1 cellular context compared by ENCODE assay signal in the genomic region with DNA sequence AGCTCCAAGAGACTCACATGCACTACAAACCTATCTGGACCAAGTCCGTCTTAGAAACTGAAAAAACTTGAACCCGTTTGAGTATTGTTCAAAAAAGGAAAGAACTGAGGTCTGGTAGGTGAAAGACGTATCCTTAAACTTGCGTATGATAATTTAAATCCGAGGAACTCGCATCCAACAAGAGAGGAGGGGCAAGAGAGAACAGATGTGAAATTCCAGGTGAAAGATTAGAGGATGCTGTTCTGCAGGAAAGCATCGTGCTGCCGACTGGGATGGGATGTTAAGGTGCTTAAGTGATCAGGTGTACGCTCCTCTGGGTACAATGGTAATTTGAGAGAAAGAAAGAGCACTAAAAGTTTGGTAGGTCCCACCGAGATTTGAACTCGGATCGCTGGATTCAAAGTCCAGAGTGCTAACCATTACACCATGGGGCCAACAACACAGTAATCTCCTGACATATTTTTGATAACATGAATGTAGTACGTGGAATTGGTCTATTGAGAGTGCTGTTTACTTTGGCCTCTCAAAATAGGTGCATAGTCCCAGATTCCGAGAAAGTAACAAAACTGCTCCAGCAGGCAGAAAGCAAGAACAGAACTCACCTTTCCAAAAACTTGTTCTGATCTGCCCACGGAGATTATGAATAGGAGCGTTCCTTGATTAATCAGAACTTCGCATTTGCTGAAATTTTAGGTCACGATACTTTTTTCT.
TF ChIP-seq lines count a peak whose summit lies in the region.

No MANE protein-coding gene starts in this region.

TF ChIP-seq in SK-N-SH, 30 proteins besides CTCF, POLR2A, EP300 and RAD21 (continued from another document):
- TF ChIP-seq, protein P1, sequence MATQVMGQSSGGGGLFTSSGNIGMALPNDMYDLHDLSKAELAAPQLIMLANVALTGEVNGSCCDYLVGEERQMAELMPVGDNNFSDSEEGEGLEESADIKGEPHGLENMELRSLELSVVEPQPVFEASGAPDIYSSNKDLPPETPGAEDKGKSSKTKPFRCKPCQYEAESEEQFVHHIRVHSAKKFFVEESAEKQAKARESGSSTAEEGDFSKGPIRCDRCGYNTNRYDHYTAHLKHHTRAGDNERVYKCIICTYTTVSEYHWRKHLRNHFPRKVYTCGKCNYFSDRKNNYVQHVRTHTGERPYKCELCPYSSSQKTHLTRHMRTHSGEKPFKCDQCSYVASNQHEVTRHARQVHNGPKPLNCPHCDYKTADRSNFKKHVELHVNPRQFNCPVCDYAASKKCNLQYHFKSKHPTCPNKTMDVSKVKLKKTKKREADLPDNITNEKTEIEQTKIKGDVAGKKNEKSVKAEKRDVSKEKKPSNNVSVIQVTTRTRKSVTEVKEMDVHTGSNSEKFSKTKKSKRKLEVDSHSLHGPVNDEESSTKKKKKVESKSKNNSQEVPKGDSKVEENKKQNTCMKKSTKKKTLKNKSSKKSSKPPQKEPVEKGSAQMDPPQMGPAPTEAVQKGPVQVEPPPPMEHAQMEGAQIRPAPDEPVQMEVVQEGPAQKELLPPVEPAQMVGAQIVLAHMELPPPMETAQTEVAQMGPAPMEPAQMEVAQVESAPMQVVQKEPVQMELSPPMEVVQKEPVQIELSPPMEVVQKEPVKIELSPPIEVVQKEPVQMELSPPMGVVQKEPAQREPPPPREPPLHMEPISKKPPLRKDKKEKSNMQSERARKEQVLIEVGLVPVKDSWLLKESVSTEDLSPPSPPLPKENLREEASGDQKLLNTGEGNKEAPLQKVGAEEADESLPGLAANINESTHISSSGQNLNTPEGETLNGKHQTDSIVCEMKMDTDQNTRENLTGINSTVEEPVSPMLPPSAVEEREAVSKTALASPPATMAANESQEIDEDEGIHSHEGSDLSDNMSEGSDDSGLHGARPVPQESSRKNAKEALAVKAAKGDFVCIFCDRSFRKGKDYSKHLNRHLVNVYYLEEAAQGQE (IDR thresholded peaks at IDR 0.05; ENCODE audit: low read depth, low read length): no peak
- TF ChIP-seq RXRA (IDR thresholded peaks at IDR 0.05; ENCODE audit: borderline replicate concordance, low read depth): peak; percentile 44; the same call in 1 of the 2 replicates
- TF ChIP-seq RFX5 (IDR thresholded peaks at IDR 0.05; ENCODE audit: low read length): no peak
